ENCODE assay signal across 8 cellular contexts in genomic region chr11:64246624-64246873, GRCh38. TPM values are rescaled to one million over a fixed set of nuclear protein-coding genes. Genes with fewer than 3 reads are reported as not detected.
DNase-seq lines count a peak whose midpoint lies in the region; ATAC-seq and TF ChIP-seq lines count a peak whose summit lies in the region.
"Not testable (repeated sequence)": the region's sequence is repeated elsewhere in the genome, so short reads cannot be mapped to it uniquely, and the experiment has no call there.

No MANE protein-coding gene starts in this region.

- H3K36me3 Mint-ChIP-seq in T-helper 1 cell treated with Interleukin-12 subunit alpha and Interleukin-12 subunit beta and Interleukin-4 antibody, amounts not matched to agents 30 μg/mL and 1 μg/mL, for 36 hours (ENCODE audit: low read depth): not testable (repeated sequence)
- H3K36me3 Mint-ChIP-seq in stimulated activated memory B cell treated with anti-CD40 and anti-IgM and Interleukin-4, amounts not matched to agents 10 μg/mL and 1 μg/mL and 100 μg/mL, for 72 hours: peaks cover 18% of the 10 kb centered on the region

- peak overlapping the region; percentile 71 for H3K4me3 ChIP-seq in astrocyte of the cerebellum (ENCODE audit: low read depth, low read length)

- not testable (repeated sequence) for H3K27me3 ChIP-seq in foreskin keratinocyte

- not testable (repeated sequence) for H3K9me3 Mint-ChIP-seq in T-helper 1 cell treated with Interleukin-12 subunit alpha and Interleukin-12 subunit beta and Interleukin-4 antibody, amounts not matched to agents 30 μg/mL and 1 μg/mL, for 36 hours; stimulated activated memory B cell treated with anti-CD40 and anti-IgM and Interleukin-4, amounts not matched to agents 10 μg/mL and 1 μg/mL and 100 μg/mL, for 72 hours

- peak overlapping the region; percentile 88 for H3K4me3 Mint-ChIP-seq in T-helper 1 cell treated with Interleukin-12 subunit alpha and Interleukin-12 subunit beta and Interleukin-4 antibody, amounts not matched to agents 30 μg/mL and 1 μg/mL, for 36 hours
- peak overlapping the region; percentile 87 for H3K4me3 Mint-ChIP-seq in stimulated activated memory B cell treated with anti-CD40 and anti-IgM and Interleukin-4, amounts not matched to agents 10 μg/mL and 1 μg/mL and 100 μg/mL, for 72 hours

- H3K27me3 Mint-ChIP-seq in T-helper 1 cell treated with Interleukin-12 subunit alpha and Interleukin-12 subunit beta and Interleukin-4 antibody, amounts not matched to agents 30 μg/mL and 1 μg/mL, for 36 hours (ENCODE audit: low read depth); stimulated activated memory B cell treated with anti-CD40 and anti-IgM and Interleukin-4, amounts not matched to agents 10 μg/mL and 1 μg/mL and 100 μg/mL, for 72 hours: not testable (repeated sequence)

- peaks cover 28% of the 10 kb centered on the region for H3K4me1 Mint-ChIP-seq in T-helper 1 cell treated with Interleukin-12 subunit alpha and Interleukin-12 subunit beta and Interleukin-4 antibody, amounts not matched to agents 30 μg/mL and 1 μg/mL, for 36 hours (ENCODE audit: low read depth)
- H3K4me1 Mint-ChIP-seq in stimulated activated memory B cell treated with anti-CD40 and anti-IgM and Interleukin-4, amounts not matched to agents 10 μg/mL and 1 μg/mL and 100 μg/mL, for 72 hours: peaks cover 60% of the 10 kb centered on the region

- peak; percentile 27 for DNase-seq in CD1c-positive myeloid dendritic cell (ENCODE audit: extremely low spot score)
- not testable (repeated sequence) for DNase-seq in astrocyte of the cerebellum (ENCODE audit: low read depth); foreskin keratinocyte
- DNase-seq in myocyte (ENCODE audit: low read depth): peak; percentile 41

- in situ Hi-C loops in astrocyte of the cerebellum (cut with HindIII; ENCODE audit: low sequenced_read_pairs): not testable (repeated sequence)

- not testable (repeated sequence) for TF ChIP-seq CTCF in astrocyte of the cerebellum (IDR thresholded peaks at IDR 0.05; ENCODE audit: low read depth, low read length, missing control alignments); foreskin keratinocyte (conservative IDR thresholded peaks at IDR 0.05)

- not testable (repeated sequence) for H3K27ac Mint-ChIP-seq in T-helper 1 cell treated with Interleukin-12 subunit alpha and Interleukin-12 subunit beta and Interleukin-4 antibody, amounts not matched to agents 30 μg/mL and 1 μg/mL, for 36 hours
- H3K27ac Mint-ChIP-seq in stimulated activated memory B cell treated with anti-CD40 and anti-IgM and Interleukin-4, amounts not matched to agents 10 μg/mL and 1 μg/mL and 100 μg/mL, for 72 hours: peak overlapping the region; percentile 88

- H3K27ac ChIP-seq in foreskin keratinocyte: peak overlapping the region; percentile 78

- H3K4me1 ChIP-seq in foreskin keratinocyte: not testable (repeated sequence)

- ATAC-seq in GM21576 (IDR thresholded peaks at IDR 0.05; ENCODE audit: unreplicated experiment): peak; percentile 9
- peak; percentile 7 for ATAC-seq in HG03354 (IDR thresholded peaks at IDR 0.05; ENCODE audit: poor library complexity, severe bottlenecking, unreplicated experiment)
- peak; percentile 2 for ATAC-seq in foreskin keratinocyte
- peak; percentile 3 for ATAC-seq in stimulated activated memory B cell treated with anti-CD40 and anti-IgM and Interleukin-4, amounts not matched to agents 10 μg/mL and 1 μg/mL and 100 μg/mL, for 72 hours

RNA-seq across cellular contexts. Expression of gene PPP1R14B, which starts 0.2 kb away (rescaled TPM):
- total RNA-seq in foreskin keratinocyte (591 and 629 TPM in 2 replicates), myocyte (656 and 816 TPM in 2 replicates)
- polyA plus RNA-seq in foreskin keratinocyte: 706 and 722 TPM in 2 replicates
- 808 TPM for polyA plus RNA-seq in myocyte (2012)

RNA-seq across cellular contexts. Expression of gene PLCB3, which starts 4.8 kb away (rescaled TPM):
- total RNA-seq in foreskin keratinocyte (66.4 and 79.6 TPM in 2 replicates), myocyte (41.5 and 41.7 TPM in 2 replicates)
- polyA plus RNA-seq in foreskin keratinocyte: 37.1 and 40.6 TPM in 2 replicates
- 30.8 TPM for polyA plus RNA-seq in myocyte (2012)

RNA-seq across cellular contexts. Expression of gene FKBP2, which starts 5.7 kb away (rescaled TPM):
- total RNA-seq in foreskin keratinocyte: 79.5 and 84.0 TPM in 2 replicates
- polyA plus RNA-seq in foreskin keratinocyte: 145 and 159 TPM in 2 replicates
- total RNA-seq in myocyte: 49.2 and 59.8 TPM in 2 replicates
- polyA plus RNA-seq in myocyte (2012): 208 TPM

RNA-seq across cellular contexts. Expression of gene VEGFB, which starts 12.2 kb away (rescaled TPM):
- 38.3 and 41.3 TPM in 2 replicates for total RNA-seq in foreskin keratinocyte
- 70.0 and 70.9 TPM in 2 replicates for polyA plus RNA-seq in foreskin keratinocyte
- 59.1 and 65.8 TPM in 2 replicates for total RNA-seq in myocyte
- 281 TPM for polyA plus RNA-seq in myocyte (2012)

RNA-seq across cellular contexts. Expression of gene DNAJC4, which starts 16.2 kb away (rescaled TPM):
- total RNA-seq in foreskin keratinocyte: 12.7 and 14.1 TPM in 2 replicates
- 23.0 and 25.9 TPM in 2 replicates for polyA plus RNA-seq in foreskin keratinocyte
- 6.5 and 7.2 TPM in 2 replicates for total RNA-seq in myocyte
- 17.9 TPM for polyA plus RNA-seq in myocyte (2012)
